1 cellular context compared by ENCODE assay signal in the genomic region with DNA sequence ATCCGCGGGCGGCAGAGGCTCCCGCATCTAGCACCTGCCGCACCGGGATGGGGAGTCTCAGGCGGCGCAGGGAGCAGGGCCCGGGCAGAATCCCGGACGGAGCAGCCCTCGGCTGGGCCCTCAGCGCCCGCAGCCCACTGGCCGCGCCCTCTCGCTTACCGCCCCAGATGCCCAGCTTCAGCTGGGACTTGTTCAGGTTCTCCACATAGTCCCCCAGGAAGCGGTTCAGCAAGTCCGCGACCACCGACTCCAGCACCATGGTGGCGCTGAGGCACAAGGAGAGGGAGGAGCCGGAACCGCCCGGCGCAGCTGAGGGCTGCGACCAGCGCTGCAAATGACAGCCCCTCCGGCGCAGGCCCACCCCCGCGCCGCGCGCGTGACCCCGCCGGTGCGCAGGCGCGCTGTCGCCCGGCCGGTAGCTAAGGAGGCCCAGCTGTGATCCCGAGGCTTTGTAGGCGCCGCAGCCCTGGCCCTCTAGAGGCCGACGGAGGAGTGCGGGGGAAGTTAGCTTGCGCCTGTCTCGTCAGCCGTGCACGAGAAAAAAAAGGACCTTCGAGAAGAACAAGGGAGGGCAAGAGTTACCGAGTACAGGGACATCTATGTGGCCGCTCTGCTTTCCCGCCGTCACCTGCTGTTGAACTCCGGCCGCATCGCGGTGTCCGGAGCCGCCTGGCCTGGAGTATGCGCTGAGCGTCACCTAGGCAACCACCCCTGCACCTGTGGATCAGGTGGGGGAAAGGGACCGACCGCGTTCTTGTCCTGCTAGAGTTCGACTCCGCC.
TF ChIP-seq lines count a peak whose summit lies in the region.

Gene VPS13C, minus strand, starts transcription at position 332 of the 780 bp plus-strand sequence. Its CDS starts 73 bp downstream, at position 259.

TF ChIP-seq in HepG2, 621 proteins besides CTCF, POLR2A, EP300 and RAD21 (continued from another document and continues in another):
- TF ChIP-seq XRCC5 (optimal IDR thresholded peaks at IDR 0.05; ENCODE audit: low read length) (peak; percentile 94), SATB2 (CRISPR knock-in tag; IDR thresholded peaks at IDR 0.05) (peak; percentile 31; the same call in 1 of the 2 replicates), ZNF598 (CRISPR knock-in tag; IDR thresholded peaks at IDR 0.05; ENCODE audit: borderline replicate concordance) (no peak), SNAPC5 (CRISPR knock-in tag; IDR thresholded peaks at IDR 0.05; ENCODE audit: borderline replicate concordance) (no peak), SOX5 (CRISPR knock-in tag; IDR thresholded peaks at IDR 0.05; ENCODE audit: borderline replicate concordance) (peak; percentile 62; the same call in 1 of the 2 replicates), ZSCAN31 (CRISPR knock-in tag; IDR thresholded peaks at IDR 0.05; ENCODE audit: low read depth) (peak; percentile 74; the same call in 1 of the 2 replicates), ZNF546 (CRISPR knock-in tag; conservative IDR thresholded peaks at IDR 0.05) (no peak), NFIC (IDR thresholded peaks at IDR 0.05; ENCODE audit: low read length) (no peak), NFKBIZ (CRISPR knock-in tag; IDR thresholded peaks at IDR 0.05) (no peak), KIAA2018 (CRISPR knock-in tag; IDR thresholded peaks at IDR 0.05; ENCODE audit: borderline replicate concordance) (no peak), PRPF4 (IDR thresholded peaks at IDR 0.05; ENCODE audit: low read depth, low read length, poor library complexity, severe bottlenecking) (no peak), STAT6 (CRISPR knock-in tag; IDR thresholded peaks at IDR 0.05; ENCODE audit: borderline replicate concordance) (peak; percentile 80; the same call in 1 of the 2 replicates), ZNF775 (CRISPR knock-in tag; IDR thresholded peaks at IDR 0.05; ENCODE audit: borderline replicate concordance) (no peak), ZSCAN29 (CRISPR knock-in tag; conservative IDR thresholded peaks at IDR 0.05) (0 out of 2 replicates have a peak, but pooled peaks have one; percentile 58), ZNF557 (CRISPR knock-in tag; IDR thresholded peaks at IDR 0.05) (no peak), ZBTB40 (IDR thresholded peaks at IDR 0.05) (no peak), ZBTB40 (CRISPR knock-in tag; IDR thresholded peaks at IDR 0.05) (no peak)
- TF ChIP-seq, protein P1, sequence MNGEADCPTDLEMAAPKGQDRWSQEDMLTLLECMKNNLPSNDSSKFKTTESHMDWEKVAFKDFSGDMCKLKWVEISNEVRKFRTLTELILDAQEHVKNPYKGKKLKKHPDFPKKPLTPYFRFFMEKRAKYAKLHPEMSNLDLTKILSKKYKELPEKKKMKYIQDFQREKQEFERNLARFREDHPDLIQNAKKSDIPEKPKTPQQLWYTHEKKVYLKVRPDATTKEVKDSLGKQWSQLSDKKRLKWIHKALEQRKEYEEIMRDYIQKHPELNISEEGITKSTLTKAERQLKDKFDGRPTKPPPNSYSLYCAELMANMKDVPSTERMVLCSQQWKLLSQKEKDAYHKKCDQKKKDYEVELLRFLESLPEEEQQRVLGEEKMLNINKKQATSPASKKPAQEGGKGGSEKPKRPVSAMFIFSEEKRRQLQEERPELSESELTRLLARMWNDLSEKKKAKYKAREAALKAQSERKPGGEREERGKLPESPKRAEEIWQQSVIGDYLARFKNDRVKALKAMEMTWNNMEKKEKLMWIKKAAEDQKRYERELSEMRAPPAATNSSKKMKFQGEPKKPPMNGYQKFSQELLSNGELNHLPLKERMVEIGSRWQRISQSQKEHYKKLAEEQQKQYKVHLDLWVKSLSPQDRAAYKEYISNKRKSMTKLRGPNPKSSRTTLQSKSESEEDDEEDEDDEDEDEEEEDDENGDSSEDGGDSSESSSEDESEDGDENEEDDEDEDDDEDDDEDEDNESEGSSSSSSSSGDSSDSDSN (CRISPR knock-in tag; IDR thresholded peaks at IDR 0.05): peak; percentile 89
- TF ChIP-seq, protein P2, sequence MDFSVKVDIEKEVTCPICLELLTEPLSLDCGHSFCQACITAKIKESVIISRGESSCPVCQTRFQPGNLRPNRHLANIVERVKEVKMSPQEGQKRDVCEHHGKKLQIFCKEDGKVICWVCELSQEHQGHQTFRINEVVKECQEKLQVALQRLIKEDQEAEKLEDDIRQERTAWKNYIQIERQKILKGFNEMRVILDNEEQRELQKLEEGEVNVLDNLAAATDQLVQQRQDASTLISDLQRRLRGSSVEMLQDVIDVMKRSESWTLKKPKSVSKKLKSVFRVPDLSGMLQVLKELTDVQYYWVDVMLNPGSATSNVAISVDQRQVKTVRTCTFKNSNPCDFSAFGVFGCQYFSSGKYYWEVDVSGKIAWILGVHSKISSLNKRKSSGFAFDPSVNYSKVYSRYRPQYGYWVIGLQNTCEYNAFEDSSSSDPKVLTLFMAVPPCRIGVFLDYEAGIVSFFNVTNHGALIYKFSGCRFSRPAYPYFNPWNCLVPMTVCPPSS (IDR thresholded peaks at IDR 0.05): no peak
- TF ChIP-seq, protein P3, sequence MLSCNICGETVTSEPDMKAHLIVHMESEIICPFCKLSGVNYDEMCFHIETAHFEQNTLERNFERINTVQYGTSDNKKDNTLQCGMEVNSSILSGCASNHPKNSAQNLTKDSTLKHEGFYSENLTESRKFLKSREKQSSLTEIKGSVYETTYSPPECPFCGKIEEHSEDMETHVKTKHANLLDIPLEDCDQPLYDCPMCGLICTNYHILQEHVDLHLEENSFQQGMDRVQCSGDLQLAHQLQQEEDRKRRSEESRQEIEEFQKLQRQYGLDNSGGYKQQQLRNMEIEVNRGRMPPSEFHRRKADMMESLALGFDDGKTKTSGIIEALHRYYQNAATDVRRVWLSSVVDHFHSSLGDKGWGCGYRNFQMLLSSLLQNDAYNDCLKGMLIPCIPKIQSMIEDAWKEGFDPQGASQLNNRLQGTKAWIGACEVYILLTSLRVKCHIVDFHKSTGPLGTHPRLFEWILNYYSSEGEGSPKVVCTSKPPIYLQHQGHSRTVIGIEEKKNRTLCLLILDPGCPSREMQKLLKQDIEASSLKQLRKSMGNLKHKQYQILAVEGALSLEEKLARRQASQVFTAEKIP (CRISPR knock-in tag; IDR thresholded peaks at IDR 0.05; ENCODE audit: borderline replicate concordance): no peak
